In genomic region chr2:43222472-43223146, GRCh38 we compare ENCODE assay signal across 8 cellular contexts. TPM values are rescaled to one million over a fixed set of nuclear protein-coding genes. Genes with fewer than 3 reads are reported as not detected.
DNase-seq lines count a peak whose midpoint lies in the region; ATAC-seq and TF ChIP-seq lines count a peak whose summit lies in the region.

No MANE protein-coding gene starts in this region.

- TF ChIP-seq CTCF in ascending aorta (IDR thresholded peaks at IDR 0.05) (no peak), tibial artery (IDR thresholded peaks at IDR 0.05) (no peak)

- peak overlapping the region; percentile 81 to 89 for H3K4me3 ChIP-seq in ascending aorta
- peak overlapping the region; percentile 87 to 89 for H3K4me3 ChIP-seq in tibial artery

- peaks cover 54% of the 10 kb centered on the region for H3K4me1 Mint-ChIP-seq in activated T-cell treated with anti-CD3 and anti-CD28 coated beads, Interleukin-2, amount 50 U/mL, for 4 hours (ENCODE audit: low read depth)

- H3K9me3 Mint-ChIP-seq in activated T-cell treated with anti-CD3 and anti-CD28 coated beads, Interleukin-2, amount 50 U/mL, for 4 hours, result no peaks in the 10 kb centered on the region

- peaks cover 11% of the 10 kb centered on the region for H3K36me3 Mint-ChIP-seq in activated T-cell treated with anti-CD3 and anti-CD28 coated beads, Interleukin-2, amount 50 U/mL, for 4 hours (ENCODE audit: insufficient read depth)

- peak overlapping the region; percentile 91 for H3K4me3 Mint-ChIP-seq in activated T-cell treated with anti-CD3 and anti-CD28 coated beads, Interleukin-2, amount 50 U/mL, for 4 hours

- peak overlapping the region; percentile 98 for H3K27ac ChIP-seq in ascending aorta
- peak overlapping the region; percentile 96 to 99 for H3K27ac ChIP-seq in tibial artery

- intact Hi-C loops in ascending aorta (cut with DNase I) (no loop called here), tibial artery (cut with DNase I; ENCODE audit: low total_unique reads) (loop anchor here (10.0 kb wide), 1 partner anchor 148 kb away; no protein-coding TSS in a partner anchor)

- H3K4me1 ChIP-seq in ascending aorta (peaks cover 20 to 33% of the 10 kb centered on the region in 2 donors), tibial artery (peaks cover 0 to 60% (median 38%) of the 10 kb centered on the region in 4 donors)

- no peak for ATAC-seq in activated T-cell treated with anti-CD3 and anti-CD28 coated beads, Interleukin-2, amount 50 U/mL, for 4 hours
- ATAC-seq in GM18519 (IDR thresholded peaks at IDR 0.05; ENCODE audit: low FRiP score, unreplicated experiment), result no peak
- ATAC-seq in HG03045 (IDR thresholded peaks at IDR 0.05; ENCODE audit: unreplicated experiment), result no peak
- no peak for ATAC-seq in HG02938 (IDR thresholded peaks at IDR 0.05; ENCODE audit: unreplicated experiment)

- DNase-seq in activated T-cell treated with anti-CD3 and anti-CD28 coated beads, Interleukin-2, amount 50 U/mL, for 4 hours, result no peak
- no peak for DNase-seq in activated T-cell treated with anti-CD3 and anti-CD28 coated beads for 4 hours
- no peak for DNase-seq in ascending aorta (ENCODE audit: low spot score in 2 of 2)
- peak; percentile 32 for DNase-seq in kidney tubule cell (ENCODE audit: low spot score)
- no peak for DNase-seq in tibial artery

- H3K27me3 ChIP-seq in ascending aorta, result no peaks in the 10 kb centered on the region
- H3K27me3 ChIP-seq in tibial artery, result no peaks in the 10 kb centered on the region

- no peaks in the 10 kb centered on the region for H3K9me3 ChIP-seq in ascending aorta
- no peaks in the 10 kb centered on the region for H3K9me3 ChIP-seq in tibial artery

- H3K27me3 Mint-ChIP-seq in activated T-cell treated with anti-CD3 and anti-CD28 coated beads, Interleukin-2, amount 50 U/mL, for 4 hours (ENCODE audit: low read depth), result no peaks in the 10 kb centered on the region

- H3K36me3 ChIP-seq in ascending aorta, result peaks cover 30 to 34% of the 10 kb centered on the region in 2 donors
- peaks cover 29 to 38% (median 37%) of the 10 kb centered on the region in 3 donors for H3K36me3 ChIP-seq in tibial artery

RNA-seq across cellular contexts. Expression of gene ZFP36L2, which starts 3.8 kb away (rescaled TPM):
- 10 to 100 TPM; 67.7 to 81.4 (median 75.5) TPM for total RNA-seq in activated T-cell treated with anti-CD3 and anti-CD28 coated beads, Interleukin-2, amount 50 U/mL, for 4 hours
- total RNA-seq in ascending aorta, result 148 TPM
